In the genomic region with DNA sequence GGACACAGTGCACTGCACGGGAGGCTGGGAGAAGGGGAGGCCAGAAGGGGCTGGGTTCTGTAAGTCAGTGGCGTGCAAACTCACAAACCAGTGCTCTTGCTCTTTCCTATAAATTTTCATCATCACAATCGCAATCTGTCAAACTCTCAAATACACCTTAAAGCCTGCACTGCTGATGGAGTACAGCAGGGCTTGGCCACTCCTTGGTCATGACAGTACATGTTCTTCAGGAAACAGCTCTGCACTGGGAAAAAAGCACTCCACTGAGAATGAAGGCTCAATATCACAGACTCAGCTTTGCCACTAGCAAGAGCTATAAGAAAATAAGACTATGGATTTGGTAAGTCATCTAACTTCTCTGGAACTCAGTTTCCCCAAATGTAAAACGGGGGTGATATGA, we compare ENCODE assay signal across 26 cellular contexts.
DNase-seq lines count a peak whose midpoint lies in the region; ATAC-seq and TF ChIP-seq lines count a peak whose summit lies in the region.
"Had no signal": no experiment of that assay in that cellular context is flagged by ENCODE, and none has a peak within 500 bp of the region (broad histone marks: within the 10 kb centered on the region; RNA-seq: fewer than 3 reads in every experiment).

No MANE protein-coding gene starts in this region.

- H3K27ac ChIP-seq in left ventricle myocardium inferior (replicated peaks): peak overlapping the region; percentile 87
- peak overlapping the region in 1 of 2 donors; percentile 3 for H3K27ac ChIP-seq in tibial artery
- H3K27ac ChIP-seq: prostate gland, SK-N-MC had no signal

- H3K27me3 ChIP-seq in left ventricle myocardium inferior (ENCODE audit: low read depth) (no peaks in the 10 kb centered on the region), tibial artery (no peaks in the 10 kb centered on the region)
- H3K27me3 ChIP-seq: ascending aorta had no signal

- H3K9me3 ChIP-seq in left ventricle myocardium inferior (replicated peaks) (no peaks in the 10 kb centered on the region), tibial artery (no peaks in the 10 kb centered on the region)
- H3K9me3 ChIP-seq: ascending aorta, prostate gland had no signal

- H3K36me3 Mint-ChIP-seq in nephron progenitor cell (ENCODE audit: low read depth): no peaks in the 10 kb centered on the region
- H3K36me3 Mint-ChIP-seq: activated naive CD8-positive, alpha-beta T cell treated with anti-CD3 and anti-CD28 coated beads, Interleukin-2, amount 10 ng/mL, durations not matched to agents 7 days and 5 days; naive B cell; stimulated activated naive B cell treated with anti-CD40 and anti-IgM and Interleukin-4, amounts not matched to agents 10 μg/mL and 1 μg/mL and 100 μg/mL, for 72 hours had no signal

- H3K9me3 Mint-ChIP-seq in nephron progenitor cell: no peaks in the 10 kb centered on the region
- H3K9me3 Mint-ChIP-seq: activated naive CD8-positive, alpha-beta T cell treated with anti-CD3 and anti-CD28 coated beads, Interleukin-2, amount 10 ng/mL, durations not matched to agents 7 days and 5 days; CD4-positive, alpha-beta T cell; endodermal cell; GM23338; naive B cell; stimulated activated naive B cell treated with anti-CD40 and anti-IgM and Interleukin-4, amounts not matched to agents 10 μg/mL and 1 μg/mL and 100 μg/mL, for 72 hours had no signal

- no peak overlapping the region for H3K4me3 ChIP-seq in left ventricle myocardium inferior
- H3K4me3 ChIP-seq in epithelial cell of esophagus (ENCODE audit: low read length): no peak overlapping the region
- H3K4me3 ChIP-seq in tibial artery: no peak overlapping the region
- H3K4me3 ChIP-seq: ascending aorta, GM23338, prostate gland, SK-N-MC had no signal

- no peak for TF ChIP-seq CTCF in left ventricle myocardium inferior (IDR thresholded peaks at IDR 0.05; ENCODE audit: borderline replicate concordance)
- TF ChIP-seq CTCF in epithelial cell of esophagus (IDR thresholded peaks at IDR 0.05; ENCODE audit: insufficient read depth, low read depth, low read length, missing control alignments): peak; percentile 7
- no peak for TF ChIP-seq CTCF in nephron progenitor cell (IDR thresholded peaks at IDR 0.05)
- no peak for TF ChIP-seq CTCF in tibial artery (IDR thresholded peaks at IDR 0.05)

- ATAC-seq in left ventricle myocardium superior: no peak
- ATAC-seq: GM23338; stimulated activated naive B cell treated with anti-CD40 and anti-IgM and Interleukin-4, amounts not matched to agents 10 μg/mL and 1 μg/mL and 100 μg/mL, for 72 hours had no signal

- H3K4me1 ChIP-seq in left ventricle myocardium inferior (peaks cover 100% of the 10 kb centered on the region), tibial artery (peaks cover 0 to 80% (median 46%) of the 10 kb centered on the region in 4 donors)

- no peaks in the 10 kb centered on the region for H3K27me3 Mint-ChIP-seq in nephron progenitor cell (ENCODE audit: low read depth, poor library complexity)
- H3K27me3 Mint-ChIP-seq: CD4-positive, alpha-beta T cell had no signal

- no peaks in the 10 kb centered on the region for H3K36me3 ChIP-seq in left ventricle myocardium inferior
- H3K36me3 ChIP-seq in tibial artery: no peaks in the 10 kb centered on the region
- H3K36me3 ChIP-seq: ascending aorta, prostate gland had no signal

- intact Hi-C loops in left ventricle myocardium inferior (cut with micrococcal nuclease) (no loop called here), left ventricle myocardium superior (cut with micrococcal nuclease) (loop anchor here (10.0 kb wide), 1 partner anchor 83 kb away; no protein-coding TSS in a partner anchor), tibial artery (cut with DNase I; ENCODE audit: low total_unique reads) (loop anchor here (5.0 to 10.0 kb wide), 2 partner anchors 153 to 290 kb away; no protein-coding TSS in a partner anchor)

- no peak overlapping the region for H3K4me3 Mint-ChIP-seq in nephron progenitor cell
- H3K4me3 Mint-ChIP-seq: activated naive CD8-positive, alpha-beta T cell treated with anti-CD3 and anti-CD28 coated beads, Interleukin-2, amount 10 ng/mL, durations not matched to agents 7 days and 5 days; CD4-positive, alpha-beta T cell; endodermal cell; GM23338; naive B cell; stimulated activated naive B cell treated with anti-CD40 and anti-IgM and Interleukin-4, amounts not matched to agents 10 μg/mL and 1 μg/mL and 100 μg/mL, for 72 hours had no signal

- peaks cover 88% of the 10 kb centered on the region for H3K4me1 Mint-ChIP-seq in nephron progenitor cell

- DNase-seq in left ventricle myocardium inferior (no peak), left ventricle myocardium superior (no peak), epithelial cell of esophagus (ENCODE audit: low read depth) (peak; percentile 78), nephron progenitor cell (no peak), SIG-M5 (lab: John Stamatoyannopoulos, UW) (no peak), amygdala (lab: John Stamatoyannopoulos, UW) (no peak), tibial artery (no peak)
- DNase-seq: activated CD4-positive, alpha-beta T cell treated with anti-CD3 and anti-CD28 coated beads, Interleukin-2, amount 50 U/mL, for 48 hours; activated CD4-positive, CD25-positive, alpha-beta regulatory T cell treated with anti-CD3 and anti-CD28 coated beads, Interleukin-2, amount 50 U/mL, for 72 hours; activated gamma-delta T cell treated with Interleukin-2 at 50 U/mL for 16 hours; activated naive CD8-positive, alpha-beta T cell treated with anti-CD3 and anti-CD28 coated beads, Interleukin-2, amount 10 ng/mL, durations not matched to agents 7 days and 5 days; activated T-cell treated with anti-CD3 and anti-CD28 coated beads, Interleukin-2, amount 50 U/mL, for 48 hours; CD4-positive, alpha-beta T cell; dermis blood vessel endothelial cell; endodermal cell; IMR-90; naive B cell; NCI-H146; NCI-H510A; occipital lobe; small intestine; stimulated activated naive B cell treated with anti-CD40 and anti-IgM and Interleukin-4, amounts not matched to agents 10 μg/mL and 1 μg/mL and 100 μg/mL, for 72 hours had no signal

- H3K27ac Mint-ChIP-seq in nephron progenitor cell: peak overlapping the region; percentile 87
- H3K27ac Mint-ChIP-seq: activated naive CD8-positive, alpha-beta T cell treated with anti-CD3 and anti-CD28 coated beads, Interleukin-2, amount 10 ng/mL, durations not matched to agents 7 days and 5 days; CD4-positive, alpha-beta T cell; endodermal cell; naive B cell; stimulated activated naive B cell treated with anti-CD40 and anti-IgM and Interleukin-4, amounts not matched to agents 10 μg/mL and 1 μg/mL and 100 μg/mL, for 72 hours had no signal
